Comparison of ENCODE assay signal across 7 cellular contexts in the genomic region with DNA sequence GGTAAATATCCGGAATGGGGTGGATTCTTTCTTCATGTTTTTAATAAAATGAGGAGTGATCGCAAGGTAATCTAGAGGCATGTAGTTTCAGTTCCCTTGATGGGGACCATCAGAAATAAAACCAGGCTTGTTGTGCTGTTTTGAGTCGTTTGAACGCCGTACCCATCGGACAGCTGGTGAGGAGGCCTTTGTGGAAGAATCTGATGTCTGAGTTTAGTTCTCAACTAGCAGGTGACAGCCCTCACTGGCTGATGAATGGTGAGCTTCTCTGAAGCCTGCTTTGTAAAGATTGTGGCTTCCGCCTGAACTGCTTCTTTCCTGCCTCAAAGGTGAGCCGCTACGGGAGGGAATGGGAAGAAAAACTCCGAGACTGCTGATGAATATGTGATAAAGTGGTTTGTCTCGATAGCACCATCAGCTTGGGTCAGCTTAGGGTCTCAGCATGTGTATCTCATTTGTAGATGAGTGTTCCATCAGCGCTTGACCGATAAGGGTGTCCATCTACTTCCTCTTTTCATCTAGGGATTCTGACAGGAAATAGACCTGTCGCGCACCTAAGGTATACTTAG. TPM values are rescaled to one million over a fixed set of nuclear protein-coding genes. Genes with fewer than 3 reads are reported as not detected.
DNase-seq lines count a peak whose midpoint lies in the region; ATAC-seq and TF ChIP-seq lines count a peak whose summit lies in the region.

No MANE protein-coding gene starts in this region.

- WGBS in lower leg skin, 2 donors: 12% methylated on average over 15 of the region's 15 CpGs

- H3K9me3 ChIP-seq in Peyer's patch: no peaks in the 10 kb centered on the region

- H3K27ac ChIP-seq in Peyer's patch: peak overlapping the region; percentile 87 to 94 (median 90)

- DNase-seq in GM12864 (ENCODE audit: low read depth) (peak; percentile 22), Peyer's patch (peak in 2 of 3 donors; percentile 50 to 61), astrocyte of the spinal cord (ENCODE audit: low read depth, low spot score) (no peak), lower leg skin (ENCODE audit: low spot score in 2 of 2) (no peak), superior temporal gyrus (ENCODE audit: extremely low spot score) (peak; percentile 15), iPS-NIHi7 (ENCODE audit: extremely low spot score) (no peak)

- ATAC-seq in HG02588 (IDR thresholded peaks at IDR 0.05; ENCODE audit: unreplicated experiment): peak; percentile 22

- H3K4me3 ChIP-seq in GM12864 (ENCODE audit: low read depth, low read length) (peak overlapping the region; percentile 78), Peyer's patch (peak overlapping the region; percentile 85 to 95 (median 92)), astrocyte of the spinal cord (ENCODE audit: low read depth, low read length) (peak overlapping the region; percentile 95), lower leg skin (ENCODE audit: low read depth, poor library complexity, severe bottlenecking) (peak overlapping the region; percentile 98)

- in situ Hi-C loops in astrocyte of the spinal cord (cut with HindIII; ENCODE audit: low sequenced_read_pairs): no loop called here

- peaks cover 0 to 24% (median 3%) of the 10 kb centered on the region in 4 donors for H3K4me1 ChIP-seq in Peyer's patch

- intact Hi-C loops in lower leg skin (cut with DNase I; ENCODE audit: low total_unique reads): no loop called here

- H3K27me3 ChIP-seq in Peyer's patch: no peaks in the 10 kb centered on the region

- peaks cover 0 to 7% (median 3%) of the 10 kb centered on the region in 3 donors for H3K36me3 ChIP-seq in Peyer's patch

- TF ChIP-seq POLR2A in Peyer's patch (IDR thresholded peaks at IDR 0.05) (no peak), lower leg skin (IDR thresholded peaks at IDR 0.05) (no peak)

- TF ChIP-seq CTCF in GM12864 (IDR thresholded peaks at IDR 0.05; ENCODE audit: low read depth, low read length, missing control alignments) (no peak), Peyer's patch (IDR thresholded peaks at IDR 0.05) (peak in 2 of 6 experiments; percentile 6 to 14), astrocyte of the spinal cord (IDR thresholded peaks at IDR 0.05; ENCODE audit: low read depth, low read length) (no peak), lower leg skin (IDR thresholded peaks at IDR 0.05) (no peak)

RNA-seq across cellular contexts. Expression of a gene that starts 1.0 kb away (rescaled TPM):
- 100 to 1,000 TPM in 3 of 4 donors, 10 to 100 TPM in 1; 61.9 to 125 (median 115) TPM for total RNA-seq in Peyer's patch
- total RNA-seq in lower leg skin: 10 to 100 TPM; 55.6 to 83.9 (median 78.2) TPM

Comparison
In these comparisons a context has a peak if more than half of its experiments do, and no peak if none do; other contexts are left out.
1. DNase-seq: peak in GM12864 (single experiment), Peyer's patch (2 of 3) and superior temporal gyrus (single experiment); none in astrocyte of the spinal cord (single experiment), lower leg skin (0 of 2) and iPS-NIHi7 (single experiment).
2. Peak in every context shown above with its lines, with median percentiles within 50 percentile points of each other: H3K4me3 ChIP-seq.